ENCODE assay signal across 8 cellular contexts in the genomic region with DNA sequence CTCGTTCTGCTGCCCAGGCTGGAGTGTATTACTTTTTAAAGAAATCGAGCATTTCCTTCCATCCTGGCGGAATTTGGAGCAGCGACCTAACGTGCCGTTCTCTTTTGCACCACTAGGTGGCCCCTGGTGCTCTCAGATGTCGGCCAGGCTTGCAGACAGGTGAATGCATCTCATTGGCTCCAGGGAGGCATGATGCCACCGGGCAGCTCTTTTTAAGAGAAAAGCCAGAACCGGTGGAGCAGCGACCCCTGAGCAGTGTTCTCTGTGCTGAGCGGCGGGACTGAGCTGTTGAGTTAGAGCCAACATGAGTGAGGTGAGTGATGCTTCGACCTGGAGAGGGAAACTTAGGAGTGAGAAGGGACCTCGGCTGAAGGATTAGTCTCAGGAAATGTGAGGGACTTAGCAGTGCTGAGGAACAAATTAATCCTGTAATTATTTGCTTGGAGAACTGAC. TPM values are rescaled to one million over a fixed set of nuclear protein-coding genes. Genes with fewer than 3 reads are reported as not detected.
DNase-seq lines count a peak whose midpoint lies in the region; ATAC-seq and TF ChIP-seq lines count a peak whose summit lies in the region.

A gene (plus strand): TSS at position 241 of the 453 bp plus-strand sequence. CDS start 64 bp downstream, at position 305.

- H3K4me1 ChIP-seq in foreskin keratinocyte (no peaks in the 10 kb centered on the region), osteoblast (ENCODE audit: insufficient read depth, low read length) (no peaks in the 10 kb centered on the region)

- no peaks in the 10 kb centered on the region for H3K9me3 ChIP-seq in osteoblast (ENCODE audit: low read depth, low read length)

- ATAC-seq in foreskin keratinocyte, result peak; percentile 68
- ATAC-seq in GM21528 (IDR thresholded peaks at IDR 0.05; ENCODE audit: low FRiP score, unreplicated experiment), result no peak
- ATAC-seq in GM19452 (IDR thresholded peaks at IDR 0.05; ENCODE audit: unreplicated experiment), result no peak

- no peaks in the 10 kb centered on the region for H3K27me3 ChIP-seq in foreskin keratinocyte
- no peaks in the 10 kb centered on the region for H3K27me3 ChIP-seq in osteoblast (ENCODE audit: insufficient read depth, low read length)

- no peak within 1 kb of the TSS for H3K4me3 ChIP-seq in osteoblast (ENCODE audit: insufficient read depth, low read length)

- TF ChIP-seq CTCF in GM12874 (IDR thresholded peaks at IDR 0.05; ENCODE audit: insufficient read depth, low read depth, low read length) (peak; percentile 75), foreskin keratinocyte (conservative IDR thresholded peaks at IDR 0.05) (peak; percentile 83), osteoblast (IDR thresholded peaks at IDR 0.05; ENCODE audit: extremely low read depth, low read depth, low read length) (peak; percentile 68)

- no peak within 1 kb of the TSS for H3K27ac ChIP-seq in foreskin keratinocyte
- H3K27ac ChIP-seq in osteoblast (ENCODE audit: low read depth, low read length), result no peak within 1 kb of the TSS

- in situ Hi-C loops in ACHN (cut with HindIII; ENCODE audit: low pct_ligation_motif_present, low pct_unique_long_range_greater_than_20kb, low sequenced_read_pairs), result no loop called here

- H4K20me1 ChIP-seq in osteoblast (ENCODE audit: insufficient read depth, low read length), result no peaks in the 10 kb centered on the region

- DNase-seq in ACHN, result peak; percentile 33
- DNase-seq in NCI-H1930 (lab: John Stamatoyannopoulos, UW), result peak; percentile 60 to 77
- DNase-seq in activated CD4-positive, alpha-beta T cell treated with anti-CD3 and anti-CD28 coated beads, Interleukin-2, amount 50 U/mL, for 1 hour, result peak; percentile 2
- DNase-seq in foreskin keratinocyte, result peak in 1 of 2 donors; percentile 33
- no peak for DNase-seq in osteoblast (ENCODE audit: insufficient read length, low spot score, missing footprints)

- no peak within 1 kb of the TSS for H2AFZ ChIP-seq in osteoblast (ENCODE audit: low read length)

- no peaks in the 10 kb centered on the region for H3K36me3 ChIP-seq in osteoblast (ENCODE audit: insufficient read depth, low read length)

- H3K4me2 ChIP-seq in osteoblast (ENCODE audit: insufficient read depth, low read length), result no peak within 1 kb of the TSS

- no peaks in the 10 kb centered on the region for H3K79me2 ChIP-seq in osteoblast (ENCODE audit: insufficient read depth, low read length)

RNA-seq across cellular contexts. Expression of the gene that starts here (rescaled TPM):
- not detected in 2 replicates for total RNA-seq in foreskin keratinocyte
- not detected in 2 replicates for polyA plus RNA-seq in foreskin keratinocyte
- not detected in 2 replicates for total RNA-seq in osteoblast

Comparison
In these comparisons a context has a peak if more than half of its experiments do, and no peak if none do; other contexts are left out.
1. Peak in ATAC-seq in foreskin keratinocyte; RNA of the gene not detected or under 1 TPM.